1 cellular context compared by ENCODE assay signal in the genomic region with DNA sequence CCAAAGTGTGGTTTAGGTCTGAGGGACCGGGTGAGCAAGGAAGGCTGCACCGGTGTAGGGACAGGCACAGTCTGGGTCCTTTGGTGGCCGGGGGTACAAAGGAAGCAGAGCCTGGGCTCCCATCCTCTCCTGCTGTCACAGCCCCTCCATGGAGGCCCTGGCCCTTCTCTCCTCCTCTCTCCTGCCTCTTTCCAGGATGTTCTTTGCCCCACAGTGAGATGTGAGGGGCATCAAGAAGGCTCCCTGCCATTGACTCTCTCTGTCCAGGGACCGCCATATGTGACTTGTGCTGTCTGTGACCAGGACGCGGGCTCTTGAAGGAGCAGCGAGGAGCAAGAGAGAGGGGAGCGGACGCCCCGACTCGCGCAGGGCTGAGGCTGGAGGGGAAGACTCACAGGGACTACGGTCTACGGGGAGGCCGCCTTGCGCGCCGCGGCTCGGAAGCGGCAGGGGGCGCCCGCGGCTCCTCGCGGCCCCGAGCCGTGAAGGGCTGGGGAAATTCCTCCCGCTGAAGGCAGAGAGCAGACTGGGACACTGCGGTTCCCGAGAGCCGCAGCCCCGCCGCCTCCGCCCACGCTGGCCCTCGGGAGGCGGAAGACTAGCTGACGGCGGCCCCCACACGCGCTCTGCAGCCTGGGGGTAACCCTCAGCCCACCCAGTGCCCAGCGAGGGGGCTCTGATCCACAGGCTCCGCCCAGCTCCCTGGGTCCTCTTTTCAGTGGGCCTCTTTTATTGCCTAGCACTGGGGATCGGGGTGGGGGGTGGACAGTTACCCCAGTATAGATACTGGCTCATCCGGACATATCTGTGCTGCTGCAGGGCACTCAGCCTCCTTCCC.
TF ChIP-seq lines count a peak whose summit lies in the region.

No MANE protein-coding gene starts in this region.

TF ChIP-seq in GM12878, 131 proteins besides CTCF, POLR2A, EP300 and RAD21 (continued from another document):
- TF ChIP-seq ZBTB4 (CRISPR knock-in tag; IDR thresholded peaks at IDR 0.05) (no peak), NFIC (IDR thresholded peaks at IDR 0.05; ENCODE audit: low read depth, low read length) (no peak), STAT3 (IDR thresholded peaks at IDR 0.05; ENCODE audit: low read depth, low read length) (no peak), HDAC6 (IDR thresholded peaks at IDR 0.05; ENCODE audit: unreplicated experiment) (no peak), YY1 (IDR thresholded peaks at IDR 0.05; ENCODE audit: low read depth, low read length) (0 out of 2 replicates have a peak, but pooled peaks have one; percentile 43), BRCA1 (IDR thresholded peaks at IDR 0.05; ENCODE audit: low read depth, low read length) (no peak), MTA2 (IDR thresholded peaks at IDR 0.05; ENCODE audit: low read depth) (no peak), SPI1 (IDR thresholded peaks at IDR 0.05; ENCODE audit: borderline replicate concordance, insufficient read depth, low read depth, low read length) (no peak), IRF3 (IDR thresholded peaks at IDR 0.05) (no peak), HDAC2 (IDR thresholded peaks at IDR 0.05) (no peak), SP1 (IDR thresholded peaks at IDR 0.05; ENCODE audit: low read depth, low read length) (peak; percentile 8), POLR2AphosphoS5 (IDR thresholded peaks at IDR 0.05; ENCODE audit: low read length) (no peak), REST (IDR thresholded peaks at IDR 0.05; ENCODE audit: low read depth, low read length) (no peak), NBN (IDR thresholded peaks at IDR 0.05) (no peak), POLR2AphosphoS2 (IDR thresholded peaks at IDR 0.05; ENCODE audit: low read depth, low read length) (no peak), BCL11A (IDR thresholded peaks at IDR 0.05; ENCODE audit: low read depth, low read length) (no peak), ASH2L (IDR thresholded peaks at IDR 0.05; ENCODE audit: borderline replicate concordance, low read depth) (no peak), EZH2 (IDR thresholded peaks at IDR 0.05; ENCODE audit: borderline replicate concordance, control insufficient read depth, low read depth, low read length) (no peak), YBX1 (IDR thresholded peaks at IDR 0.05) (no peak), TCF12 (IDR thresholded peaks at IDR 0.05; ENCODE audit: low read depth, low read length) (peak; percentile 30; the same call in 1 of the 2 replicates), CUX1 (IDR thresholded peaks at IDR 0.05; ENCODE audit: insufficient replicate concordance, low read depth, low read length) (no peak), SMAD5 (IDR thresholded peaks at IDR 0.05; ENCODE audit: low read depth) (no peak), DPF2 (IDR thresholded peaks at IDR 0.05) (peak; percentile 93)
- TF ChIP-seq, protein P1, sequence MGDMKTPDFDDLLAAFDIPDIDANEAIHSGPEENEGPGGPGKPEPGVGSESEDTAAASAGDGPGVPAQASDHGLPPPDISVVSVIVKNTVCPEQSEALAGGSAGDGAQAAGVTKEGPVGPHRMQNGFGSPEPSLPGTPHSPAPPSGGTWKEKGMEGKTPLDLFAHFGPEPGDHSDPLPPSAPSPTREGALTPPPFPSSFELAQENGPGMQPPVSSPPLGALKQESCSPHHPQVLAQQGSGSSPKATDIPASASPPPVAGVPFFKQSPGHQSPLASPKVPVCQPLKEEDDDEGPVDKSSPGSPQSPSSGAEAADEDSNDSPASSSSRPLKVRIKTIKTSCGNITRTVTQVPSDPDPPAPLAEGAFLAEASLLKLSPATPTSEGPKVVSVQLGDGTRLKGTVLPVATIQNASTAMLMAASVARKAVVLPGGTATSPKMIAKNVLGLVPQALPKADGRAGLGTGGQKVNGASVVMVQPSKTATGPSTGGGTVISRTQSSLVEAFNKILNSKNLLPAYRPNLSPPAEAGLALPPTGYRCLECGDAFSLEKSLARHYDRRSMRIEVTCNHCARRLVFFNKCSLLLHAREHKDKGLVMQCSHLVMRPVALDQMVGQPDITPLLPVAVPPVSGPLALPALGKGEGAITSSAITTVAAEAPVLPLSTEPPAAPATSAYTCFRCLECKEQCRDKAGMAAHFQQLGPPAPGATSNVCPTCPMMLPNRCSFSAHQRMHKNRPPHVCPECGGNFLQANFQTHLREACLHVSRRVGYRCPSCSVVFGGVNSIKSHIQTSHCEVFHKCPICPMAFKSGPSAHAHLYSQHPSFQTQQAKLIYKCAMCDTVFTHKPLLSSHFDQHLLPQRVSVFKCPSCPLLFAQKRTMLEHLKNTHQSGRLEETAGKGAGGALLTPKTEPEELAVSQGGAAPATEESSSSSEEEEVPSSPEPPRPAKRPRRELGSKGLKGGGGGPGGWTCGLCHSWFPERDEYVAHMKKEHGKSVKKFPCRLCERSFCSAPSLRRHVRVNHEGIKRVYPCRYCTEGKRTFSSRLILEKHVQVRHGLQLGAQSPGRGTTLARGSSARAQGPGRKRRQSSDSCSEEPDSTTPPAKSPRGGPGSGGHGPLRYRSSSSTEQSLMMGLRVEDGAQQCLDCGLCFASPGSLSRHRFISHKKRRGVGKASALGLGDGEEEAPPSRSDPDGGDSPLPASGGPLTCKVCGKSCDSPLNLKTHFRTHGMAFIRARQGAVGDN (IDR thresholded peaks at IDR 0.05): 0 out of 2 replicates have a peak, but pooled peaks have one; percentile 25
- TF ChIP-seq, protein P2, sequence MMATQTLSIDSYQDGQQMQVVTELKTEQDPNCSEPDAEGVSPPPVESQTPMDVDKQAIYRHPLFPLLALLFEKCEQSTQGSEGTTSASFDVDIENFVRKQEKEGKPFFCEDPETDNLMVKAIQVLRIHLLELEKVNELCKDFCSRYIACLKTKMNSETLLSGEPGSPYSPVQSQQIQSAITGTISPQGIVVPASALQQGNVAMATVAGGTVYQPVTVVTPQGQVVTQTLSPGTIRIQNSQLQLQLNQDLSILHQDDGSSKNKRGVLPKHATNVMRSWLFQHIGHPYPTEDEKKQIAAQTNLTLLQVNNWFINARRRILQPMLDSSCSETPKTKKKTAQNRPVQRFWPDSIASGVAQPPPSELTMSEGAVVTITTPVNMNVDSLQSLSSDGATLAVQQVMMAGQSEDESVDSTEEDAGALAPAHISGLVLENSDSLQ (IDR thresholded peaks at IDR 0.05): no peak
TF ChIP-seq in GM12878: peak in this region for 25.
